In genomic region chr4:142983612-142984011, GRCh38 we compare ENCODE assay signal across 29 cellular contexts.
"Had no signal": no experiment of that assay in that cellular context is flagged by ENCODE, and none has a peak within 500 bp of the region (broad histone marks: within the 10 kb centered on the region; RNA-seq: fewer than 3 reads in every experiment).

No MANE protein-coding gene starts in this region.

- H3K9me3 ChIP-seq: ovary, right lobe of liver, sigmoid colon, suprapubic skin, testis, transverse colon, upper lobe of right lung had no signal

- ATAC-seq: naive thymus-derived CD8-positive, alpha-beta T cell; natural killer cell treated with Interleukin-12 subunit alpha and Interleukin-12 subunit beta and Interleukin-15 and Interleukin-18, amount 100 ng/mL, for 72 hours; psoas muscle; right cardiac atrium; right lobe of liver; stimulated activated memory B cell treated with anti-CD40 and anti-IgM and Interleukin-4, amounts not matched to agents 10 μg/mL and 1 μg/mL and 100 μg/mL, for 72 hours; stimulated activated naive CD8-positive, alpha-beta T cell treated with anti-CD3 and anti-CD28 coated beads, Interleukin-15, amount 100 ng/mL, for 72 hours; stimulated activated naive CD8-positive, alpha-beta T cell treated with anti-CD3 and anti-CD28 coated beads, Interleukin-15, Interleukin-2, amounts not matched to agents 100 U/mL and 50 U/mL, for 24 hours; upper lobe of right lung had no signal

- H3K27me3 ChIP-seq: ovary, right lobe of liver, sigmoid colon, spleen, suprapubic skin, testis, tibial artery, transverse colon, upper lobe of right lung, uterus had no signal

- H3K36me3 ChIP-seq: ovary, right lobe of liver, sigmoid colon, spleen, suprapubic skin, tibial artery, transverse colon, upper lobe of right lung, uterus had no signal

- H3K27ac ChIP-seq: ovary, parathyroid adenoma, psoas muscle, right lobe of liver, sigmoid colon, spleen, suprapubic skin, testis, tibial artery, transverse colon, upper lobe of right lung, uterus had no signal

- H3K4me3 ChIP-seq: ovary, psoas muscle, right lobe of liver, sigmoid colon, smooth muscle cell, spleen, suprapubic skin, testis, tibial artery, transverse colon, upper lobe of right lung, uterus had no signal

- H3K4me1 ChIP-seq: parathyroid adenoma, psoas muscle, right lobe of liver, sigmoid colon, spleen, suprapubic skin, testis, tibial artery, transverse colon, upper lobe of right lung, uterus had no signal

- DNase-seq: naive thymus-derived CD8-positive, alpha-beta T cell; nephron progenitor cell; occipital lobe; ovary; posterior cingulate gyrus; psoas muscle; right cardiac atrium; right lobe of liver; sigmoid colon; spleen; stimulated activated CD4-positive, alpha-beta T cell treated with anti-CD3 and anti-CD28 coated beads, Interleukin-12 subunit alpha, Interleukin-12 subunit beta, amount 100 ng/mL, for 4 hours; stimulated activated CD4-positive, alpha-beta T cell treated with anti-CD3 and anti-CD28 coated beads, Interleukin-1b, Interleukin-23, amount 100 ng/mL, for 48 hours; stimulated activated CD4-positive, alpha-beta T cell treated with anti-CD3 and anti-CD28 coated beads, Interleukin-4, amount 100 ng/mL, for 1 hour; stimulated activated CD4-positive, alpha-beta T cell treated with anti-CD3 and anti-CD28 coated beads, Interleukin-4, amount 100 ng/mL, for 4 hours; stimulated activated CD8-positive, alpha-beta memory T cell treated with anti-CD3 and anti-CD28 coated beads, Interleukin-4, amount 100 ng/mL, for 48 hours; stimulated activated naive CD4-positive, alpha-beta T cell; stimulated activated naive CD8-positive, alpha-beta T cell treated with anti-CD3 and anti-CD28 coated beads, Interleukin-15, amount 100 ng/mL, for 72 hours; stimulated activated naive CD8-positive, alpha-beta T cell treated with anti-CD3 and anti-CD28 coated beads, Interleukin-15, Interleukin-2, amounts not matched to agents 100 U/mL and 50 U/mL, for 24 hours; substantia nigra; testis; tibial artery; transverse colon; upper lobe of right lung; uterus had no signal
